ENCODE assay signal across 24 cellular contexts in genomic region chr7:55505259-55505658, GRCh38.
DNase-seq lines count a peak whose midpoint lies in the region; ATAC-seq and TF ChIP-seq lines count a peak whose summit lies in the region.
"Had no signal": no experiment of that assay in that cellular context is flagged by ENCODE, and none has a peak within 500 bp of the region (broad histone marks: within the 10 kb centered on the region; RNA-seq: fewer than 3 reads in every experiment).

No MANE protein-coding gene starts in this region.

- TF ChIP-seq CTCF in OCI-LY7 (conservative IDR thresholded peaks at IDR 0.05; ENCODE audit: low read length) = no peak

- no peaks in the 10 kb centered on the region for H3K9me3 ChIP-seq in OCI-LY7 (ENCODE audit: low read length)
- H3K9me3 ChIP-seq: sigmoid colon, testis had no signal

- no peaks in the 10 kb centered on the region for H3K27me3 Mint-ChIP-seq in activated naive CD4-positive, alpha-beta T cell treated with anti-CD3 and anti-CD28 coated beads for 36 hours (ENCODE audit: low read depth)
- no peaks in the 10 kb centered on the region for H3K27me3 Mint-ChIP-seq in effector memory CD8-positive, alpha-beta T cell
- H3K27me3 Mint-ChIP-seq in stimulated activated memory B cell treated with anti-CD40 and anti-IgM and Interleukin-4, amounts not matched to agents 10 μg/mL and 1 μg/mL and 100 μg/mL, for 72 hours = no peaks in the 10 kb centered on the region
- H3K27me3 Mint-ChIP-seq in stimulated activated naive CD8-positive, alpha-beta T cell treated with anti-CD3 and anti-CD28 coated beads, Interleukin-15, amount 100 ng/mL, for 72 hours = no peaks in the 10 kb centered on the region
- H3K27me3 Mint-ChIP-seq: activated CD8-positive, alpha-beta memory T cell treated with anti-CD3 and anti-CD28 coated beads, Interleukin-2, amount 10 ng/mL, durations not matched to agents 7 days and 5 days; IgD-negative memory B cell had no signal

- peak overlapping the region; percentile 27 for H3K27ac Mint-ChIP-seq in activated naive CD4-positive, alpha-beta T cell treated with anti-CD3 and anti-CD28 coated beads for 36 hours
- H3K27ac Mint-ChIP-seq in activated naive CD4-positive, alpha-beta T cell treated with anti-CD3 and anti-CD28 coated beads, Interleukin-2, amount 50 U/mL, for 72 hours = peak overlapping the region in 1 of 2 donors; percentile 16
- peak overlapping the region; percentile 55 to 88 for H3K27ac Mint-ChIP-seq in effector memory CD8-positive, alpha-beta T cell
- peak overlapping the region; percentile 96 for H3K27ac Mint-ChIP-seq in stimulated activated memory B cell treated with anti-CD40 and anti-IgM and Interleukin-4, amounts not matched to agents 10 μg/mL and 1 μg/mL and 100 μg/mL, for 72 hours
- peak overlapping the region in 1 of 2 donors; percentile 58 for H3K27ac Mint-ChIP-seq in stimulated activated naive CD8-positive, alpha-beta T cell treated with anti-CD3 and anti-CD28 coated beads, Interleukin-15, amount 100 ng/mL, for 72 hours
- H3K27ac Mint-ChIP-seq: activated CD8-positive, alpha-beta memory T cell treated with anti-CD3 and anti-CD28 coated beads, Interleukin-2, amount 10 ng/mL, durations not matched to agents 7 days and 5 days had no signal

- peaks cover 36% of the 10 kb centered on the region for H3K36me3 Mint-ChIP-seq in activated naive CD4-positive, alpha-beta T cell treated with anti-CD3 and anti-CD28 coated beads for 36 hours (ENCODE audit: low read depth)
- H3K36me3 Mint-ChIP-seq in activated naive CD4-positive, alpha-beta T cell treated with anti-CD3 and anti-CD28 coated beads, Interleukin-2, amount 50 U/mL, for 72 hours = peaks cover 0 to 38% of the 10 kb centered on the region in 2 donors
- peaks cover 11% of the 10 kb centered on the region for H3K36me3 Mint-ChIP-seq in effector memory CD8-positive, alpha-beta T cell (ENCODE audit: insufficient read depth)
- H3K36me3 Mint-ChIP-seq in stimulated activated memory B cell treated with anti-CD40 and anti-IgM and Interleukin-4, amounts not matched to agents 10 μg/mL and 1 μg/mL and 100 μg/mL, for 72 hours = peaks cover 68% of the 10 kb centered on the region

- no peak for DNase-seq in activated naive CD4-positive, alpha-beta T cell treated with anti-CD3 and anti-CD28 coated beads for 36 hours
- DNase-seq in activated naive CD4-positive, alpha-beta T cell treated with anti-CD3 and anti-CD28 coated beads, Interleukin-2, amount 50 U/mL, for 72 hours (ENCODE audit: low spot score in 2 of 2) = no peak
- DNase-seq in OCI-LY7 (ENCODE audit: low spot score) (no peak), NCI-H446 (lab: John Stamatoyannopoulos, UW) (no peak), NCI-H345 (lab: John Stamatoyannopoulos, UW) (no peak)
- no peak for DNase-seq in effector memory CD8-positive, alpha-beta T cell
- no peak for DNase-seq in stimulated activated naive CD8-positive, alpha-beta T cell treated with anti-CD3 and anti-CD28 coated beads, Interleukin-15, amount 100 ng/mL, for 72 hours
- DNase-seq: ACHN; activated CD4-positive, CD25-positive, alpha-beta regulatory T cell treated with anti-CD3 and anti-CD28 coated beads, Interleukin-2, amount 50 U/mL, for 72 hours; activated CD8-positive, alpha-beta memory T cell treated with anti-CD3 and anti-CD28 coated beads, Interleukin-2, amount 10 ng/mL, durations not matched to agents 7 days and 5 days; DMS153; dorsolateral prefrontal cortex; GDM1; kidney; NCI-H1417 treated with DMSO at 0.1 percent for 48 hours; NCI-H69; sigmoid colon; T-helper 9 cell; testis had no signal

- no peak overlapping the region for H3K4me3 Mint-ChIP-seq in activated naive CD4-positive, alpha-beta T cell treated with anti-CD3 and anti-CD28 coated beads for 36 hours
- no peak overlapping the region for H3K4me3 Mint-ChIP-seq in effector memory CD8-positive, alpha-beta T cell
- H3K4me3 Mint-ChIP-seq in stimulated activated memory B cell treated with anti-CD40 and anti-IgM and Interleukin-4, amounts not matched to agents 10 μg/mL and 1 μg/mL and 100 μg/mL, for 72 hours = peak overlapping the region; percentile 40
- H3K4me3 Mint-ChIP-seq in stimulated activated naive CD8-positive, alpha-beta T cell treated with anti-CD3 and anti-CD28 coated beads, Interleukin-15, amount 100 ng/mL, for 72 hours = no peak overlapping the region
- H3K4me3 Mint-ChIP-seq: activated CD8-positive, alpha-beta memory T cell treated with anti-CD3 and anti-CD28 coated beads, Interleukin-2, amount 10 ng/mL, durations not matched to agents 7 days and 5 days had no signal

- POLR2A ChIA-PET in OCI-LY7 (lab: Charles Lee) = interaction anchor here (1.2 to 1.6 kb wide), 3 partner anchors 9 to 19 kb away, joined by 3 to 8 read pairs (median 4); no protein-coding TSS in a partner anchor

- H3K9me2 ChIP-seq in OCI-LY7 (ENCODE audit: insufficient read depth, low read length) = no peaks in the 10 kb centered on the region

- peak overlapping the region; percentile 65 for H3K4me2 ChIP-seq in OCI-LY7 (ENCODE audit: low read length)

- ATAC-seq in activated naive CD4-positive, alpha-beta T cell treated with anti-CD3 and anti-CD28 coated beads, Interleukin-2, amount 50 U/mL, for 72 hours = no peak
- ATAC-seq in effector memory CD8-positive, alpha-beta T cell (replicated peaks) = no peak
- ATAC-seq in stimulated activated memory B cell treated with anti-CD40 and anti-IgM and Interleukin-4, amounts not matched to agents 10 μg/mL and 1 μg/mL and 100 μg/mL, for 72 hours = no peak
- ATAC-seq in stimulated activated naive CD8-positive, alpha-beta T cell treated with anti-CD3 and anti-CD28 coated beads, Interleukin-15, amount 100 ng/mL, for 72 hours = no peak
- ATAC-seq: activated CD8-positive, alpha-beta memory T cell treated with anti-CD3 and anti-CD28 coated beads, Interleukin-2, amount 10 ng/mL, durations not matched to agents 7 days and 5 days had no signal

- H4K20me1 ChIP-seq in OCI-LY7 (ENCODE audit: insufficient read depth, low read length) = no peaks in the 10 kb centered on the region

- H3K4me3 ChIP-seq in OCI-LY7 (ENCODE audit: low read depth, low read length, poor library complexity, severe bottlenecking) = no peak overlapping the region
- H3K4me3 ChIP-seq: dorsolateral prefrontal cortex, GM23248, sigmoid colon, SK-N-MC, testis had no signal

- H3K27ac ChIP-seq in OCI-LY7 (ENCODE audit: low read depth, low read length, poor library complexity, severe bottlenecking) = no peak overlapping the region
- H3K27ac ChIP-seq: dorsolateral prefrontal cortex, parathyroid adenoma, sigmoid colon, SK-N-MC, testis had no signal

- peaks cover 60% of the 10 kb centered on the region for H3K4me1 ChIP-seq in OCI-LY7 (ENCODE audit: insufficient read depth, low read length, poor library complexity, severe bottlenecking)
- H3K4me1 ChIP-seq: parathyroid adenoma, testis had no signal

- BruUV-seq in OCI-LY7 (replicated peaks; lab: Mats Ljungman, UMichigan) = no TSS peak

- CTCF ChIA-PET in activated naive CD4-positive, alpha-beta T cell treated with anti-CD3 and anti-CD28 coated beads for 36 hours (lab: Charles Lee) = no interaction called here
- CTCF ChIA-PET in OCI-LY7 (lab: Charles Lee; ENCODE audit: unreplicated experiment) = no interaction called here

- H3K4me1 Mint-ChIP-seq in activated naive CD4-positive, alpha-beta T cell treated with anti-CD3 and anti-CD28 coated beads for 36 hours (ENCODE audit: low read depth) = peaks cover 75% of the 10 kb centered on the region
- peaks cover 34 to 42% of the 10 kb centered on the region in 2 donors for H3K4me1 Mint-ChIP-seq in effector memory CD8-positive, alpha-beta T cell (ENCODE audit: low read depth in 2 of 2)
- peaks cover 81% of the 10 kb centered on the region for H3K4me1 Mint-ChIP-seq in stimulated activated memory B cell treated with anti-CD40 and anti-IgM and Interleukin-4, amounts not matched to agents 10 μg/mL and 1 μg/mL and 100 μg/mL, for 72 hours
- H3K4me1 Mint-ChIP-seq in stimulated activated naive CD8-positive, alpha-beta T cell treated with anti-CD3 and anti-CD28 coated beads, Interleukin-15, amount 100 ng/mL, for 72 hours = peaks cover 49% of the 10 kb centered on the region

- peaks cover 24% of the 10 kb centered on the region; the same call in 1 of the 2 replicates for H3K79me2 ChIP-seq in OCI-LY7 (ENCODE audit: insufficient read depth, low read depth, low read length)

- H3K36me3 ChIP-seq in OCI-LY7 (ENCODE audit: insufficient read depth, low read length) = peaks cover 45% of the 10 kb centered on the region
- H3K36me3 ChIP-seq: sigmoid colon had no signal

- no peaks in the 10 kb centered on the region for H3K9me3 Mint-ChIP-seq in activated naive CD4-positive, alpha-beta T cell treated with anti-CD3 and anti-CD28 coated beads for 36 hours
- no peaks in the 10 kb centered on the region for H3K9me3 Mint-ChIP-seq in activated naive CD4-positive, alpha-beta T cell treated with anti-CD3 and anti-CD28 coated beads, Interleukin-2, amount 50 U/mL, for 72 hours
- no peaks in the 10 kb centered on the region for H3K9me3 Mint-ChIP-seq in effector memory CD8-positive, alpha-beta T cell
- no peaks in the 10 kb centered on the region for H3K9me3 Mint-ChIP-seq in stimulated activated memory B cell treated with anti-CD40 and anti-IgM and Interleukin-4, amounts not matched to agents 10 μg/mL and 1 μg/mL and 100 μg/mL, for 72 hours
- H3K9me3 Mint-ChIP-seq in stimulated activated naive CD8-positive, alpha-beta T cell treated with anti-CD3 and anti-CD28 coated beads, Interleukin-15, amount 100 ng/mL, for 72 hours = no peaks in the 10 kb centered on the region
- H3K9me3 Mint-ChIP-seq: IgD-negative memory B cell had no signal

- no peak overlapping the region for H2AFZ ChIP-seq in OCI-LY7 (ENCODE audit: low read length)
- H2AFZ ChIP-seq: GM23248, parathyroid adenoma had no signal

- intact Hi-C loops in activated naive CD4-positive, alpha-beta T cell treated with anti-CD3 and anti-CD28 coated beads for 36 hours (cut with micrococcal nuclease) = loop anchor here (5.0 kb wide), 1 partner anchor 73 kb away; no protein-coding TSS in a partner anchor
- intact Hi-C loops in OCI-LY7 (cut with micrococcal nuclease; ENCODE audit: unreplicated experiment) = no loop called here
